Comparison of ENCODE assay signal across 8 cellular contexts in genomic region chr12:6470375-6471163, GRCh38. TPM values are rescaled to one million over a fixed set of nuclear protein-coding genes. Genes with fewer than 3 reads are reported as not detected.
DNase-seq lines count a peak whose midpoint lies in the region; ATAC-seq and TF ChIP-seq lines count a peak whose summit lies in the region.

VAMP1 (minus strand) TSS chr12:6470677; CDS start chr12:6470531, 146 bp downstream.

- CTCF ChIA-PET in mammary epithelial cell (lab: Charles Lee; ENCODE audit: low non-redundant PET): interaction anchor here (0.6 kb wide), 3 partner anchors 59 to 191 kb away, joined by 3 to 13 read pairs (median 8); no protein-coding TSS in a partner anchor

- peak within 1 kb of the TSS; percentile 97 for H2AFZ ChIP-seq in mammary epithelial cell (ENCODE audit: low read depth, low read length)
- H2AFZ ChIP-seq in smooth muscle cell (ENCODE audit: low read depth): peak within 1 kb of the TSS; percentile 53

- peaks cover 14% of the 10 kb centered on the region for H3K79me2 ChIP-seq in mammary epithelial cell (ENCODE audit: insufficient read depth, low read length)
- H3K79me2 ChIP-seq in smooth muscle cell (ENCODE audit: low read depth): peaks cover 22% of the 10 kb centered on the region

- dilution Hi-C loops in mammary epithelial cell (cut with HindIII; ENCODE audit: low sequenced_read_pairs): loop anchor here (5.0 kb wide), 1 partner anchor 78 kb away; no protein-coding TSS in a partner anchor

- H3K4me1 ChIP-seq in mammary epithelial cell (ENCODE audit: insufficient read depth, low read length): peaks cover 12% of the 10 kb centered on the region
- peaks cover 11% of the 10 kb centered on the region for H3K4me1 ChIP-seq in smooth muscle cell (ENCODE audit: low read depth)

- in situ Hi-C loops in ACHN (cut with HindIII; ENCODE audit: low pct_ligation_motif_present, low pct_unique_long_range_greater_than_20kb, low sequenced_read_pairs): no loop called here
- in situ Hi-C loops in mammary epithelial cell (cut with MboI; ENCODE audit: low sequenced_read_pairs in 2 of 2): no loop called here

- peak within 1 kb of the TSS; percentile 81 for H3K4me3 ChIP-seq in WERI-Rb-1 (ENCODE audit: low read depth, low read length)
- H3K4me3 ChIP-seq in mammary epithelial cell (replicated peaks in 1 of 3; ENCODE audit: insufficient read depth in 1 of 3, low read depth in 2 of 3, low read length in 3 of 3): peak within 1 kb of the TSS; percentile 64 to 83 (median 65)
- H3K4me3 ChIP-seq in smooth muscle cell: peak within 1 kb of the TSS; percentile 64

- intact Hi-C loops in mammary epithelial cell (cut with micrococcal nuclease): loop anchor here (1.0 kb wide), 2 partner anchors 23 to 65 kb away; partner anchors contain the start of gene MRPL51

- no peaks in the 10 kb centered on the region for H4K20me1 ChIP-seq in mammary epithelial cell (ENCODE audit: insufficient read depth, low read length)
- peaks cover 14% of the 10 kb centered on the region for H4K20me1 ChIP-seq in smooth muscle cell (ENCODE audit: low read depth)

- H3K9me3 ChIP-seq in WERI-Rb-1 (ENCODE audit: severe bottlenecking): no peaks in the 10 kb centered on the region
- H3K9me3 ChIP-seq in mammary epithelial cell (replicated peaks; ENCODE audit: insufficient read depth, low read length): no peaks in the 10 kb centered on the region
- no peaks in the 10 kb centered on the region for H3K9me3 ChIP-seq in smooth muscle cell (replicated peaks; ENCODE audit: low read depth)

- no peak for TF ChIP-seq CTCF in WERI-Rb-1 (IDR thresholded peaks at IDR 0.05; ENCODE audit: low read depth, low read length)
- no peak for TF ChIP-seq CTCF in mammary epithelial cell (conservative IDR thresholded peaks at IDR 0.05 in 1 of 2, IDR thresholded peaks at IDR 0.05 in 1 of 2; ENCODE audit: extremely low read depth in 1 of 2, insufficient read depth in 1 of 2, low read depth in 1 of 2, low read length in 2 of 2)
- no peak for TF ChIP-seq CTCF in smooth muscle cell (IDR thresholded peaks at IDR 0.05; ENCODE audit: borderline replicate concordance, insufficient read depth, poor library complexity, severe bottlenecking)

- no peaks in the 10 kb centered on the region for H3K27me3 ChIP-seq in WERI-Rb-1 (ENCODE audit: insufficient read depth, low read depth, severe bottlenecking)
- H3K27me3 ChIP-seq in mammary epithelial cell (ENCODE audit: insufficient read depth, low read length): no peaks in the 10 kb centered on the region
- no peaks in the 10 kb centered on the region for H3K27me3 ChIP-seq in smooth muscle cell (ENCODE audit: low read depth)

- WGBS in mammary epithelial cell (ENCODE audit: low coverage, missing lambda C conversion rate): under 1% methylated on average over 23 of the region's 69 CpGs
- under 1% methylated on average over 63 of the region's 69 CpGs for WGBS in smooth muscle cell (ENCODE audit: low lambda C conversion rate)

- ATAC-seq in GM18873 (IDR thresholded peaks at IDR 0.05; ENCODE audit: low FRiP score, unreplicated experiment) (peak; percentile 81), HG03139 (IDR thresholded peaks at IDR 0.05; ENCODE audit: unreplicated experiment) (peak; percentile 75)

- H3K4me2 ChIP-seq in mammary epithelial cell (ENCODE audit: insufficient read depth, low read depth, low read length) (peak within 1 kb of the TSS; percentile 91), smooth muscle cell (peak within 1 kb of the TSS; percentile 92)

- peaks cover 8% of the 10 kb centered on the region for H3K36me3 ChIP-seq in WERI-Rb-1
- H3K36me3 ChIP-seq in mammary epithelial cell (ENCODE audit: insufficient read depth, low read length): no peaks in the 10 kb centered on the region
- H3K36me3 ChIP-seq in smooth muscle cell (ENCODE audit: low read depth): no peaks in the 10 kb centered on the region

- H3K27ac ChIP-seq in WERI-Rb-1: peak within 1 kb of the TSS; percentile 78
- H3K27ac ChIP-seq in mammary epithelial cell (ENCODE audit: insufficient read depth, low read depth, low read length): peak within 1 kb of the TSS; percentile 55
- H3K27ac ChIP-seq in smooth muscle cell (ENCODE audit: low read depth): peak within 1 kb of the TSS; percentile 73

- BruUV-seq in mammary epithelial cell (replicated peaks; lab: Mats Ljungman, UMichigan): TSS peak; percentile 55

- H3K9ac ChIP-seq in mammary epithelial cell (ENCODE audit: insufficient read depth, low read length) (peak within 1 kb of the TSS; percentile 68), smooth muscle cell (ENCODE audit: low read depth) (peak within 1 kb of the TSS; percentile 38)

- DNase-seq in ACHN: peak; percentile 98
- DNase-seq in NCI-H2227 (lab: John Stamatoyannopoulos, UW; ENCODE audit: unreplicated experiment): peak; percentile 95
- peak; percentile 99 for DNase-seq in WERI-Rb-1
- peak; percentile 97 for DNase-seq in mammary epithelial cell
- peak; percentile 100 for DNase-seq in iPS-NIHi11 (ENCODE audit: low spot score)
- DNase-seq in smooth muscle cell (lab: John Stamatoyannopoulos, UW; ENCODE audit: unreplicated experiment): peak; percentile 98

- H3F3A ChIP-seq in smooth muscle cell (ENCODE audit: low read depth): peaks cover 5% of the 10 kb centered on the region

RNA-seq across cellular contexts. Expression of gene VAMP1, which starts in this region (rescaled TPM):
- total RNA-seq in mammary epithelial cell: 1 to 10 TPM; 2.1 to 5.0 TPM
- polyA plus RNA-seq in mammary epithelial cell: 5.8 TPM
- 2.4 TPM for polyA minus RNA-seq in mammary epithelial cell
- total RNA-seq in smooth muscle cell: 3.5 and 10.0 TPM in 2 replicates
- polyA plus RNA-seq in smooth muscle cell: 7.5 and 8.6 TPM in 2 replicates

Comparison
In these comparisons a context has a peak if more than half of its experiments do, and no peak if none do; other contexts are left out.
1. Peak in every context shown above with its lines: DNase-seq, ATAC-seq, H3K4me3 ChIP-seq and H3K27ac ChIP-seq.